Comparison of ENCODE assay signal across 31 cellular contexts in genomic region chrX:7076245-7076661, GRCh38.
A peak's percentile ranks its signal among the peaks of the same experiment; 100 is the strongest.
DNase-seq lines count a peak whose midpoint lies in the region; ATAC-seq lines count a peak whose summit lies in the region.
"Had no signal": no experiment of that assay in that cellular context is flagged by ENCODE, and none has a peak within 500 bp of the region (broad histone marks: within the 10 kb centered on the region; RNA-seq: fewer than 3 reads in every experiment).

No MANE protein-coding gene starts in this region.

- peak overlapping the region; percentile 40 to 72 (median 57) for H3K27ac Mint-ChIP-seq in immature natural killer cell
- H3K27ac Mint-ChIP-seq: activated B cell treated with CpG ODN at 0.5 μM for 24 hours; activated naive CD8-positive, alpha-beta T cell treated with anti-CD3 and anti-CD28 coated beads, Interleukin-2, amount 10 ng/mL, durations not matched to agents 7 days and 5 days; activated T-cell treated with anti-CD3 and anti-CD28 coated beads, Interleukin-2, amount 50 U/mL, for 24 hours; dendritic cell treated with granulocyte-macrophage colony-stimulating factor and Interleukin-4, amounts not matched to agents 40 ng/mL and 50 ng/mL, for 4 days had no signal

- in situ Hi-C loops in G401 (cut with HindIII; ENCODE audit: low sequenced_read_pairs) (no loop called here), KBM-7 (cut with MboI; ENCODE audit: low pct_unique_long_range_greater_than_20kb, low sequenced_read_pairs) (no loop called here)

- ATAC-seq in GM21390 (IDR thresholded peaks at IDR 0.05; ENCODE audit: unreplicated experiment) (peak; percentile 68), HG02973 (IDR thresholded peaks at IDR 0.05; ENCODE audit: unreplicated experiment) (no peak), left colon (no peak)
- ATAC-seq: esophagus mucosa; lower lobe of right lung; naive thymus-derived CD4-positive, alpha-beta T cell had no signal

- intact Hi-C loops in left colon (cut with DNase I, micrococcal nuclease): no loop called here

- peak overlapping the region in 4 of 5 donors; percentile 38 to 56 (median 44) for H3K4me3 Mint-ChIP-seq in immature natural killer cell
- H3K4me3 Mint-ChIP-seq: activated B cell treated with CpG ODN at 0.5 μM for 24 hours; activated naive CD8-positive, alpha-beta T cell treated with anti-CD3 and anti-CD28 coated beads, Interleukin-2, amount 10 ng/mL, durations not matched to agents 7 days and 5 days; activated T-cell treated with anti-CD3 and anti-CD28 coated beads, Interleukin-2, amount 50 U/mL, for 24 hours; dendritic cell treated with granulocyte-macrophage colony-stimulating factor and Interleukin-4, amounts not matched to agents 40 ng/mL and 50 ng/mL, for 4 days had no signal

- peak; percentile 56 for DNase-seq in G401 (ENCODE audit: low spot score)
- DNase-seq in KBM-7: peak; percentile 11
- no peak for DNase-seq in immature natural killer cell
- DNase-seq in activated T-cell treated with anti-CD3 and anti-CD28 coated beads, Interleukin-2, amount 50 U/mL, for 48 hours: no peak
- no peak for DNase-seq in left colon
- DNase-seq in DMS79 treated with DMSO at 0.1 percent for 48 hours (lab: John Stamatoyannopoulos, UW): no peak
- DNase-seq: ACHN; activated B cell treated with CpG ODN at 0.5 μM for 24 hours; activated CD4-positive, alpha-beta T cell treated with anti-CD3 and anti-CD28 coated beads, Interleukin-2, amount 50 U/mL, for 1 hour; activated gamma-delta T cell treated with Interleukin-2 at 50 U/mL for 16 hours; activated naive CD8-positive, alpha-beta T cell treated with anti-CD3 and anti-CD28 coated beads, Interleukin-2, amount 10 ng/mL, durations not matched to agents 7 days and 5 days; activated T-cell treated with anti-CD3 and anti-CD28 coated beads, Interleukin-2, amount 50 U/mL, for 24 hours; aorta; BE2C; DMS153; head of caudate nucleus; IMR-90; kidney; lower lobe of right lung; midbrain; naive thymus-derived CD4-positive, alpha-beta T cell; NCI-H1092 treated with DMSO at 0.1 percent for 48 hours; NCI-H1694 treated with DMSO at 0.1 percent for 48 hours; occipital lobe; stimulated activated CD4-positive, alpha-beta T cell treated with anti-CD3 and anti-CD28 coated beads, Interleukin-4, amount 100 ng/mL, for 24 hours; T1000; transverse colon had no signal

- H3K27me3 Mint-ChIP-seq in immature natural killer cell (ENCODE audit: low read depth in 3 of 3): peaks cover 0 to 3% (median 0%) of the 10 kb centered on the region in 3 donors
- H3K27me3 Mint-ChIP-seq: activated B cell treated with CpG ODN at 0.5 μM for 24 hours; activated naive CD8-positive, alpha-beta T cell treated with anti-CD3 and anti-CD28 coated beads, Interleukin-2, amount 10 ng/mL, durations not matched to agents 7 days and 5 days; activated T-cell treated with anti-CD3 and anti-CD28 coated beads, Interleukin-2, amount 50 U/mL, for 24 hours; dendritic cell treated with granulocyte-macrophage colony-stimulating factor and Interleukin-4, amounts not matched to agents 40 ng/mL and 50 ng/mL, for 4 days; naive thymus-derived CD4-positive, alpha-beta T cell had no signal

- H3K36me3 Mint-ChIP-seq in immature natural killer cell: peaks cover 0 to 7% (median 3%) of the 10 kb centered on the region in 3 donors

- peaks cover 48 to 69% of the 10 kb centered on the region in 2 donors for H3K4me1 Mint-ChIP-seq in immature natural killer cell

- no peaks in the 10 kb centered on the region for H3K9me3 Mint-ChIP-seq in immature natural killer cell
- H3K9me3 Mint-ChIP-seq: activated B cell treated with CpG ODN at 0.5 μM for 24 hours; activated naive CD8-positive, alpha-beta T cell treated with anti-CD3 and anti-CD28 coated beads, Interleukin-2, amount 10 ng/mL, durations not matched to agents 7 days and 5 days; activated T-cell treated with anti-CD3 and anti-CD28 coated beads, Interleukin-2, amount 50 U/mL, for 24 hours; dendritic cell treated with granulocyte-macrophage colony-stimulating factor and Interleukin-4, amounts not matched to agents 40 ng/mL and 50 ng/mL, for 4 days had no signal

Comparison
In these comparisons a context has a peak if more than half of its experiments do, and no peak if none do; other contexts are left out.
1. DNase-seq: peak in G401 (single experiment) and KBM-7 (single experiment); none in immature natural killer cell (0 of 3), activated T-cell treated with anti-CD3 and anti-CD28 coated beads, Interleukin-2, amount 50 U/mL, for 48 hours (0 of 2), left colon (0 of 2) and DMS79 treated with DMSO at 0.1 percent for 48 hours (single experiment).